ENCODE assay signal across 18 cellular contexts in genomic region chr5:108637110-108637509, GRCh38.
DNase-seq lines count a peak whose midpoint lies in the region; ATAC-seq and TF ChIP-seq lines count a peak whose summit lies in the region.
"Had no signal": no experiment of that assay in that cellular context is flagged by ENCODE, and none has a peak within 500 bp of the region (broad histone marks: within the 10 kb centered on the region; RNA-seq: fewer than 3 reads in every experiment).

No MANE protein-coding gene starts in this region.

- no peak overlapping the region for H3K4me3 Mint-ChIP-seq in CD4-positive, alpha-beta T cell
- H3K4me3 Mint-ChIP-seq: activated T-cell treated with anti-CD3 and anti-CD28 coated beads, Interleukin-2, amount 50 U/mL, for 72 hours; CD8-positive, alpha-beta T cell had no signal

- H3K4me1 Mint-ChIP-seq in CD4-positive, alpha-beta T cell (ENCODE audit: low read depth) = no peaks in the 10 kb centered on the region

- H3K27me3 ChIP-seq in right cardiac atrium (ENCODE audit: control insufficient read depth, insufficient read depth) (no peaks in the 10 kb centered on the region), smooth muscle cell (ENCODE audit: low read depth) (no peaks in the 10 kb centered on the region)
- no peaks in the 10 kb centered on the region for H3K27me3 ChIP-seq in CD4-positive, alpha-beta T cell (ENCODE audit: control insufficient read depth, insufficient read depth, low read length)
- H3K27me3 ChIP-seq: adrenal gland had no signal

- POLR2A ChIA-PET in RWPE1 (lab: Yijun Ruan, JAX; ENCODE audit: low non-redundant PET) = no interaction called here
- POLR2A ChIA-PET in CD4-positive, alpha-beta T cell (lab: Charles Lee) = no interaction called here

- no peaks in the 10 kb centered on the region for H3K79me2 ChIP-seq in smooth muscle cell (ENCODE audit: low read depth)

- intact Hi-C loops in Right ventricle myocardium inferior (cut with DNase I) (loop anchor here (10.0 kb wide), 1 partner anchor 838 kb away; no protein-coding TSS in a partner anchor), right cardiac atrium (cut with DNase I) (no loop called here)
- intact Hi-C loops in CD4-positive, alpha-beta T cell (cut with DNase I, micrococcal nuclease) = no loop called here

- H3K9ac ChIP-seq in smooth muscle cell (ENCODE audit: low read depth) = no peak overlapping the region

- TF ChIP-seq CTCF in RWPE1 (conservative IDR thresholded peaks at IDR 0.05; ENCODE audit: low read depth) (no peak), smooth muscle cell (IDR thresholded peaks at IDR 0.05; ENCODE audit: borderline replicate concordance, insufficient read depth, poor library complexity, severe bottlenecking) (no peak)
- TF ChIP-seq CTCF in CD4-positive, alpha-beta T cell (IDR thresholded peaks at IDR 0.05) = no peak

- H3K27ac Mint-ChIP-seq in CD4-positive, alpha-beta T cell = no peak overlapping the region
- H3K27ac Mint-ChIP-seq: activated T-cell treated with anti-CD3 and anti-CD28 coated beads, Interleukin-2, amount 50 U/mL, for 72 hours; CD8-positive, alpha-beta T cell had no signal

- peak; percentile 8 for ATAC-seq in Right ventricle myocardium inferior
- ATAC-seq in right cardiac atrium = no peak
- peak; percentile 100 for ATAC-seq in esophagus mucosa
- ATAC-seq in GM21367 (IDR thresholded peaks at IDR 0.05; ENCODE audit: unreplicated experiment) = no peak
- no peak for ATAC-seq in CD4-positive, alpha-beta T cell (ENCODE audit: poor library complexity)
- ATAC-seq: activated T-cell treated with anti-CD3 and anti-CD28 coated beads, Interleukin-2, amount 50 U/mL, for 72 hours; CD8-positive, alpha-beta T cell; left colon had no signal

- H3K27me3 Mint-ChIP-seq in CD4-positive, alpha-beta T cell = peaks cover 7% of the 10 kb centered on the region

- H3K4me1 ChIP-seq in right cardiac atrium (ENCODE audit: control insufficient read depth, insufficient read depth, low read length) (no peaks in the 10 kb centered on the region), smooth muscle cell (ENCODE audit: low read depth) (peaks cover 19% of the 10 kb centered on the region)
- H3K4me1 ChIP-seq: adrenal gland had no signal

- H3F3A ChIP-seq in smooth muscle cell (ENCODE audit: low read depth) = peaks cover 20% of the 10 kb centered on the region

- 94% methylated on average over 1 of the region's 1 CpG for WGBS in right cardiac atrium
- 38% methylated on average over 1 of the region's 1 CpG for WGBS in smooth muscle cell (ENCODE audit: low lambda C conversion rate)

- peak overlapping the region; percentile 81 for H2AFZ ChIP-seq in smooth muscle cell (ENCODE audit: low read depth)

- no peaks in the 10 kb centered on the region for H3K36me3 Mint-ChIP-seq in CD4-positive, alpha-beta T cell (ENCODE audit: low read depth)
- H3K36me3 Mint-ChIP-seq: CD8-positive, alpha-beta T cell had no signal

- H3K9me3 ChIP-seq in right cardiac atrium (ENCODE audit: control insufficient read depth, low read length) (no peaks in the 10 kb centered on the region), smooth muscle cell (replicated peaks; ENCODE audit: low read depth) (no peaks in the 10 kb centered on the region)
- no peaks in the 10 kb centered on the region for H3K9me3 ChIP-seq in CD4-positive, alpha-beta T cell (ENCODE audit: control insufficient read depth, low read length)
- H3K9me3 ChIP-seq: adrenal gland had no signal

- H3K27ac ChIP-seq in right cardiac atrium (ENCODE audit: low read length) (no peak overlapping the region), RWPE1 (no peak overlapping the region), smooth muscle cell (ENCODE audit: low read depth) (peak overlapping the region; percentile 83)
- no peak overlapping the region for H3K27ac ChIP-seq in CD4-positive, alpha-beta T cell (ENCODE audit: low read depth, low read length)
- H3K27ac ChIP-seq: adrenal gland had no signal

- no peak overlapping the region for H3K4me3 ChIP-seq in right cardiac atrium (ENCODE audit: low read length)
- no peak overlapping the region for H3K4me3 ChIP-seq in smooth muscle cell
- H3K4me3 ChIP-seq: adrenal gland had no signal

- H3K9me3 Mint-ChIP-seq in CD4-positive, alpha-beta T cell = no peaks in the 10 kb centered on the region
- H3K9me3 Mint-ChIP-seq: activated T-cell treated with anti-CD3 and anti-CD28 coated beads, Interleukin-2, amount 50 U/mL, for 72 hours; CD8-positive, alpha-beta T cell had no signal

- CTCF ChIA-PET in RWPE1 (lab: Yijun Ruan, JAX) = no interaction called here
- CTCF ChIA-PET in CD4-positive, alpha-beta T cell (lab: Charles Lee) = no interaction called here

- no peaks in the 10 kb centered on the region for H4K20me1 ChIP-seq in smooth muscle cell (ENCODE audit: low read depth)

- DNase-seq in Right ventricle myocardium inferior (ENCODE audit: missing footprints) (no peak), right cardiac atrium (no peak), RWPE1 (ENCODE audit: low spot score) (peak; percentile 38), smooth muscle cell (lab: John Stamatoyannopoulos, UW; ENCODE audit: unreplicated experiment) (no peak), SK-N-DZ (ENCODE audit: low spot score) (no peak)
- DNase-seq in CD4-positive, alpha-beta T cell = no peak
- DNase-seq: 8988T; activated T-cell treated with anti-CD3 and anti-CD28 coated beads, Interleukin-2, amount 50 U/mL, for 72 hours; adrenal gland; CD8-positive, alpha-beta T cell; left colon; NCI-H2107; NCI-H82; posterior cingulate gyrus; SHP77 treated with DMSO at 0.1 percent for 48 hours; T-helper 9 cell had no signal

- peak overlapping the region; percentile 31 for H3K4me2 ChIP-seq in smooth muscle cell

- no peaks in the 10 kb centered on the region for H3K36me3 ChIP-seq in smooth muscle cell (ENCODE audit: low read depth)
- H3K36me3 ChIP-seq: adrenal gland had no signal

Comparison
In these comparisons a context has a peak if more than half of its experiments do, and no peak if none do; other contexts are left out.
1. ATAC-seq: peak in Right ventricle myocardium inferior (single experiment) and esophagus mucosa (single experiment); none in right cardiac atrium (0 of 2), GM21367 (single experiment) and CD4-positive, alpha-beta T cell (single experiment).